Comparison of ENCODE assay signal across 8 cellular contexts in genomic region chr1:244273845-244274619, GRCh38.
A peak's percentile ranks its signal among the peaks of the same experiment; 100 is the strongest.
DNase-seq lines count a peak whose midpoint lies in the region; ATAC-seq lines count a peak whose summit lies in the region.

No MANE protein-coding gene starts in this region.

- DNase-seq in activated CD8-positive, alpha-beta memory T cell treated with anti-CD3 and anti-CD28 coated beads for 24 hours, result peak; percentile 54
- no peak for DNase-seq in activated CD8-positive, alpha-beta memory T cell treated with anti-CD3 and anti-CD28 coated beads, Interleukin-2, amount 50 U/mL, for 4 hours
- peak; percentile 74 for DNase-seq in T1000 (lab: John Stamatoyannopoulos, UW)
- DNase-seq in globus pallidus (ENCODE audit: low spot score), result peak; percentile 47
- DNase-seq in renal cortical epithelial cell (ENCODE audit: low read depth), result peak; percentile 81

- ATAC-seq in GM21526 (IDR thresholded peaks at IDR 0.05; ENCODE audit: low FRiP score, unreplicated experiment), result no peak
- ATAC-seq in GM21529 (IDR thresholded peaks at IDR 0.05; ENCODE audit: unreplicated experiment), result no peak
- no peak for ATAC-seq in GM18861 (IDR thresholded peaks at IDR 0.05; ENCODE audit: unreplicated experiment)
